ENCODE assay signal across 10 cellular contexts in genomic region chr2:223459328-223459939, GRCh38.
DNase-seq lines count a peak whose midpoint lies in the region; ATAC-seq, FAIRE-seq and TF ChIP-seq lines count a peak whose summit lies in the region.
"Had no signal": no experiment of that assay in that cellular context is flagged by ENCODE, and none has a peak within 500 bp of the region (broad histone marks: within the 10 kb centered on the region; RNA-seq: fewer than 3 reads in every experiment).

No MANE protein-coding gene starts in this region.

- H3K36me3 Mint-ChIP-seq in nephron progenitor cell (ENCODE audit: low read depth), result no peaks in the 10 kb centered on the region

- no peak overlapping the region for H3K4me3 ChIP-seq in GM12878
- H3K4me3 ChIP-seq: HAP-1 had no signal

- POLR2A ChIA-PET in GM12878 (lab: Charles Lee), result no interaction called here

- no peaks in the 10 kb centered on the region for H3K4me1 ChIP-seq in GM12878 (ENCODE audit: control insufficient read depth, insufficient read depth, low read length)
- H3K4me1 ChIP-seq: HAP-1 had no signal

- TF ChIP-seq CTCF in GM12878 (IDR thresholded peaks at IDR 0.05 in 2 of 3, conservative IDR thresholded peaks at IDR 0.05 in 1 of 3; ENCODE audit: control insufficient read depth in 2 of 3, extremely low read depth in 1 of 3, insufficient read depth in 1 of 3, low read depth in 3 of 3, low read length in 3 of 3), result peak in 2 of 3 experiments; percentile 9 to 18; a peak in 1 of 6 replicates
- peak; percentile 46 for TF ChIP-seq CTCF in nephron progenitor cell (IDR thresholded peaks at IDR 0.05)

- H2AFZ ChIP-seq in GM12878 (ENCODE audit: control insufficient read depth, low read depth, low read length), result no peak overlapping the region

- no peak for TF ChIP-seq POLR2A in GM12878 (IDR thresholded peaks at IDR 0.05; ENCODE audit: low read depth, low read length)

- H3K9me3 ChIP-seq in GM12878 (replicated peaks; ENCODE audit: control insufficient read depth, insufficient read depth, low read length), result no peaks in the 10 kb centered on the region
- H3K9me3 ChIP-seq: HAP-1 had no signal

- H3K27me3 Mint-ChIP-seq in nephron progenitor cell (ENCODE audit: low read depth, poor library complexity), result peaks cover 4% of the 10 kb centered on the region

- RAD21 ChIA-PET in GM12878 (lab: Charles Lee; ENCODE audit: unreplicated experiment), result interaction anchor here (0.6 kb wide), 1 partner anchor 143 kb away, joined by 3 read pairs; the partner anchor contains the start of gene SCG2

- H3K9ac ChIP-seq in GM12878 (ENCODE audit: control insufficient read depth, insufficient read depth, low read length), result no peak overlapping the region

- intact Hi-C loops in GM12878 (cut with micrococcal nuclease; ENCODE audit: unreplicated experiment), result loop anchor here (5.0 kb wide), 1 partner anchor 487 kb away; no protein-coding TSS in a partner anchor

- ATAC-seq in GM12878 (no peak), GM18517 (IDR thresholded peaks at IDR 0.05; ENCODE audit: unreplicated experiment) (no peak), GM18867 (IDR thresholded peaks at IDR 0.05; ENCODE audit: unreplicated experiment) (no peak)

- H4K20me1 ChIP-seq in GM12878 (ENCODE audit: control insufficient read depth, insufficient read depth), result no peaks in the 10 kb centered on the region

- no peaks in the 10 kb centered on the region for H3K27me3 ChIP-seq in GM12878 (replicated peaks in 1 of 2; ENCODE audit: control insufficient read depth in 2 of 2, insufficient read depth in 2 of 2, low read length in 1 of 2)

- H3K36me3 ChIP-seq in GM12878 (ENCODE audit: control insufficient read depth in 2 of 2, insufficient read depth in 2 of 2, low read length in 1 of 2), result no peaks in the 10 kb centered on the region
- H3K36me3 ChIP-seq: HAP-1 had no signal

- H3K4me1 Mint-ChIP-seq in nephron progenitor cell, result no peaks in the 10 kb centered on the region

- no peak for TF ChIP-seq RAD21 in GM12878 (IDR thresholded peaks at IDR 0.05; ENCODE audit: insufficient read depth, low read depth, low read length)

- H3K9me3 Mint-ChIP-seq in nephron progenitor cell, result peaks cover 10% of the 10 kb centered on the region
- H3K9me3 Mint-ChIP-seq: T-helper 2 cell treated with Interferon-gamma antibody and Interleukin-4, amounts not matched to agents 5 μg/mL and 100 μg/mL, for 36 hours had no signal

- FAIRE-seq in GM12878 (lab: Jason Lieb, UNC), result no peak

- no peak overlapping the region for H3K4me3 Mint-ChIP-seq in nephron progenitor cell
- H3K4me3 Mint-ChIP-seq: T-helper 2 cell treated with Interferon-gamma antibody and Interleukin-4, amounts not matched to agents 5 μg/mL and 100 μg/mL, for 36 hours had no signal

- H3K79me2 ChIP-seq in GM12878 (ENCODE audit: control insufficient read depth, insufficient read depth, low read length), result no peaks in the 10 kb centered on the region

- in situ Hi-C loops in GM12878 (cut with MboI), result no loop called here

- no peak overlapping the region for H3K27ac Mint-ChIP-seq in nephron progenitor cell
- H3K27ac Mint-ChIP-seq: T-helper 2 cell treated with Interferon-gamma antibody and Interleukin-4, amounts not matched to agents 5 μg/mL and 100 μg/mL, for 36 hours had no signal

- BruUV-seq in GM12878 (replicated peaks; lab: Mats Ljungman, UMichigan), result no TSS peak

- CTCF ChIA-PET in GM12878 (lab: Yijun Ruan, JAX), result interaction anchor here (0.8 to 1.7 kb wide), 11 partner anchors 9 to 825 kb away, joined by 3 to 8 read pairs (median 4); partner anchors contain the start of gene SCG2

- DNase-seq in EL, result peak; percentile 39
- DNase-seq in NCI-H1417 treated with DMSO at 0.1 percent for 48 hours (lab: John Stamatoyannopoulos, UW), result peak; percentile 32
- DNase-seq in GM12878 (ENCODE audit: low read depth, low spot score), result no peak
- no peak for DNase-seq in nephron progenitor cell
- DNase-seq in cortex of kidney (lab: John Stamatoyannopoulos, UW), result no peak
- no peak for DNase-seq in GF-D8 (lab: John Stamatoyannopoulos, UW)

- 1% methylated on average over 4 of the region's 4 CpGs for WGBS in GM12878 (ENCODE audit: insufficient coverage, insufficient replicate concordance, low lambda C conversion rate, missing lambda C conversion rate)

- no peak for TF ChIP-seq EP300 in GM12878 (IDR thresholded peaks at IDR 0.05; ENCODE audit: borderline replicate concordance in 1 of 2, control insufficient read depth in 1 of 2, low read depth in 2 of 2, low read length in 2 of 2)

- H3K27ac ChIP-seq in GM12878 (ENCODE audit: control insufficient read depth, insufficient read depth), result no peak overlapping the region

- H3K4me2 ChIP-seq in GM12878 (ENCODE audit: control insufficient read depth, insufficient read depth), result no peak overlapping the region

- SMC1A ChIA-PET in GM12878 (lab: Charles Lee; ENCODE audit: uncharacterized antibody, unreplicated experiment), result interaction anchor here (0.6 to 1.2 kb wide), 3 partner anchors 11 to 813 kb away, joined by 3 to 4 read pairs (median 3); no protein-coding TSS in a partner anchor

TF ChIP-seq in GM12878, 131 proteins besides CTCF, POLR2A, EP300 and RAD21:
- TF ChIP-seq SMC3 (IDR thresholded peaks at IDR 0.05; ENCODE audit: borderline replicate concordance, low read length) (no peak; the same call in 1 of the 2 replicates), MXI1 (IDR thresholded peaks at IDR 0.05; ENCODE audit: low read depth, low read length) (no peak), BCL11A (IDR thresholded peaks at IDR 0.05; ENCODE audit: low read depth, low read length) (no peak), TCF7 (IDR thresholded peaks at IDR 0.05; ENCODE audit: borderline replicate concordance) (no peak), USF1 (IDR thresholded peaks at IDR 0.05; ENCODE audit: borderline replicate concordance, extremely low read length, insufficient read depth, low read depth, low read length) (no peak), MYC (IDR thresholded peaks at IDR 0.05; ENCODE audit: insufficient read depth, insufficient read length, insufficient replicate concordance, low read length, severe bottlenecking) (no peak), JUND (IDR thresholded peaks at IDR 0.05; ENCODE audit: low read depth, low read length) (no peak), CEBPB (IDR thresholded peaks at IDR 0.05; ENCODE audit: borderline replicate concordance in 1 of 2, low read depth in 2 of 2, low read length in 2 of 2) (no peak), NR2C2 (IDR thresholded peaks at IDR 0.05; ENCODE audit: borderline replicate concordance, control insufficient read depth, insufficient read length, low read depth) (no peak)

Comparison
In these comparisons a context has a peak if more than half of its experiments do, and no peak if none do; other contexts are left out.
1. DNase-seq: peak in EL (single experiment) and NCI-H1417 treated with DMSO at 0.1 percent for 48 hours (single experiment); none in GM12878 (single experiment), nephron progenitor cell (single experiment), cortex of kidney (single experiment) and GF-D8 (single experiment).